Comparison of ENCODE assay signal across 1 cellular context in genomic region chr1:32021574-32022018, GRCh38.
TF ChIP-seq lines count a peak whose summit lies in the region.

No MANE protein-coding gene starts in this region.

TF ChIP-seq in K562, 482 proteins besides CTCF, POLR2A, EP300 and RAD21 (continued from another document):
- TF ChIP-seq MAX (CRISPR knock-in tag; IDR thresholded peaks at IDR 0.05) = 0 out of 2 replicates have a peak, but pooled peaks have one; percentile 24
- 0 out of 2 replicates have a peak, but pooled peaks have one; percentile 22 for TF ChIP-seq HDGF (IDR thresholded peaks at IDR 0.05)
- peak; percentile 52 for TF ChIP-seq GATA2 (CRISPR knock-in tag; IDR thresholded peaks at IDR 0.05)
TF ChIP-seq in K562: peak in this region for 60; not testable (repeated sequence) for 422.
